In the genomic region with DNA sequence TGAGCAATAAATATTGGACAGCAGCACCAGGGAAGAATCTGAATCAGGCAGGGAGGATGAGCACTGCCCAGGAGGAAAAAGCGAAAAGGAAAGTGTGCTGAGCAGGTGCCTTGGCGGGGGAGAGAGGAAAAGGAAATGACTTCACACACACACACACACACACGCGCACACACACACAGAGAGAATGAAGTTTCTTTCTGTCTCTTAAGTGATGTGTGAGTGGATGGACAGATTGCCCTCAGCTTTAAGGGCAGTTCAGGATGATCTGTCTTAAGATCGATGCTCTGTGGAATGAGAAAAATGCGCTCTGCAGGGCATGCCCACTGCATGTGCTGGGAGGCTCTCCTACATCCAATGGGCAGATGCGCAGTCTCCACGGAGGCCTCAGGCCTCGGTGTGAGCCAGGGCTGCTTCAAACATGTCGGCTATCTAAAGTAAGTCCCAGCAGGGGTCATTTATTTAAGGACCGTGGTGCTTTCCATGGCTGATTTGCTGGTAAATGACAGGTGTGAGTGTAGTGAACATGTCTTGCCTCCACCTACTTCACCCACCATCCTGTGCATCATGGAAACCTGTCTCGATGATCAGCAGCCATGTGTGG, we compare ENCODE assay signal across 1 cellular context.
TF ChIP-seq lines count a peak whose summit lies in the region.

No MANE protein-coding gene starts in this region.

TF ChIP-seq in K562, 482 proteins besides CTCF, POLR2A, EP300 and RAD21 (continued from another document and continues in another):
- TF ChIP-seq, protein P1, sequence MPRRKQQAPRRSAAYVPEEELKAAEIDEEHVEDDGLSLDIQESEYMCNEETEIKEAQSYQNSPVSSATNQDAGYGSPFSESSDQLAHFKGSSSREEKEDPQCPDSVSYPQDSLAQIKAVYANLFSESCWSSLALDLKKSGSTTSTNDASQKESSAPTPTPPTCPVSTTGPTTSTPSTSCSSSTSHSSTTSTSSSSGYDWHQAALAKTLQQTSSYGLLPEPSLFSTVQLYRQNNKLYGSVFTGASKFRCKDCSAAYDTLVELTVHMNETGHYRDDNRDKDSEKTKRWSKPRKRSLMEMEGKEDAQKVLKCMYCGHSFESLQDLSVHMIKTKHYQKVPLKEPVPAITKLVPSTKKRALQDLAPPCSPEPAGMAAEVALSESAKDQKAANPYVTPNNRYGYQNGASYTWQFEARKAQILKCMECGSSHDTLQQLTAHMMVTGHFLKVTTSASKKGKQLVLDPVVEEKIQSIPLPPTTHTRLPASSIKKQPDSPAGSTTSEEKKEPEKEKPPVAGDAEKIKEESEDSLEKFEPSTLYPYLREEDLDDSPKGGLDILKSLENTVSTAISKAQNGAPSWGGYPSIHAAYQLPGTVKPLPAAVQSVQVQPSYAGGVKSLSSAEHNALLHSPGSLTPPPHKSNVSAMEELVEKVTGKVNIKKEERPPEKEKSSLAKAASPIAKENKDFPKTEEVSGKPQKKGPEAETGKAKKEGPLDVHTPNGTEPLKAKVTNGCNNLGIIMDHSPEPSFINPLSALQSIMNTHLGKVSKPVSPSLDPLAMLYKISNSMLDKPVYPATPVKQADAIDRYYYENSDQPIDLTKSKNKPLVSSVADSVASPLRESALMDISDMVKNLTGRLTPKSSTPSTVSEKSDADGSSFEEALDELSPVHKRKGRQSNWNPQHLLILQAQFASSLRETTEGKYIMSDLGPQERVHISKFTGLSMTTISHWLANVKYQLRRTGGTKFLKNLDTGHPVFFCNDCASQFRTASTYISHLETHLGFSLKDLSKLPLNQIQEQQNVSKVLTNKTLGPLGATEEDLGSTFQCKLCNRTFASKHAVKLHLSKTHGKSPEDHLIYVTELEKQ (CRISPR knock-in tag; IDR thresholded peaks at IDR 0.05): no peak
- TF ChIP-seq, protein P2, sequence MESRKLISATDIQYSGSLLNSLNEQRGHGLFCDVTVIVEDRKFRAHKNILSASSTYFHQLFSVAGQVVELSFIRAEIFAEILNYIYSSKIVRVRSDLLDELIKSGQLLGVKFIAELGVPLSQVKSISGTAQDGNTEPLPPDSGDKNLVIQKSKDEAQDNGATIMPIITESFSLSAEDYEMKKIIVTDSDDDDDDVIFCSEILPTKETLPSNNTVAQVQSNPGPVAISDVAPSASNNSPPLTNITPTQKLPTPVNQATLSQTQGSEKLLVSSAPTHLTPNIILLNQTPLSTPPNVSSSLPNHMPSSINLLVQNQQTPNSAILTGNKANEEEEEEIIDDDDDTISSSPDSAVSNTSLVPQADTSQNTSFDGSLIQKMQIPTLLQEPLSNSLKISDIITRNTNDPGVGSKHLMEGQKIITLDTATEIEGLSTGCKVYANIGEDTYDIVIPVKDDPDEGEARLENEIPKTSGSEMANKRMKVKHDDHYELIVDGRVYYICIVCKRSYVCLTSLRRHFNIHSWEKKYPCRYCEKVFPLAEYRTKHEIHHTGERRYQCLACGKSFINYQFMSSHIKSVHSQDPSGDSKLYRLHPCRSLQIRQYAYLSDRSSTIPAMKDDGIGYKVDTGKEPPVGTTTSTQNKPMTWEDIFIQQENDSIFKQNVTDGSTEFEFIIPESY (CRISPR knock-in tag; IDR thresholded peaks at IDR 0.05): no peak
- TF ChIP-seq ZFX (CRISPR knock-in tag; IDR thresholded peaks at IDR 0.05) (peak; percentile 60; the same call in 1 of the 2 replicates), RFX5 (IDR thresholded peaks at IDR 0.05; ENCODE audit: low read depth, low read length) (no peak), TEAD1 (CRISPR knock-in tag; IDR thresholded peaks at IDR 0.05) (peak in 1 of 2 experiments; percentile 57; a peak in 1 of 4 replicates), ELF4 (CRISPR knock-in tag; IDR thresholded peaks at IDR 0.05) (no peak), ZFP1 (CRISPR knock-in tag; IDR thresholded peaks at IDR 0.05) (no peak), PRMT5 (CRISPR knock-in tag; IDR thresholded peaks at IDR 0.05) (no peak), POU5F1 (IDR thresholded peaks at IDR 0.05; ENCODE audit: borderline replicate concordance, low read depth, low read length, partially characterized antibody) (no peak), ZNF253 (CRISPR knock-in tag; conservative IDR thresholded peaks at IDR 0.05) (no peak), ZNF354B (CRISPR knock-in tag; IDR thresholded peaks at IDR 0.05) (no peak), ZNF408 (CRISPR knock-in tag; IDR thresholded peaks at IDR 0.05; ENCODE audit: low read depth) (no peak), TAL1 (IDR thresholded peaks at IDR 0.05) (no peak), FOXM1 (IDR thresholded peaks at IDR 0.05; ENCODE audit: low read depth) (no peak), FOXM1 (CRISPR knock-in tag; IDR thresholded peaks at IDR 0.05; ENCODE audit: low read depth) (no peak), SIX5 (IDR thresholded peaks at IDR 0.05; ENCODE audit: borderline replicate concordance in 1 of 2, insufficient read depth in 1 of 2, low read depth in 1 of 2, low read length in 2 of 2) (no peak), MBD2 (IDR thresholded peaks at IDR 0.05; ENCODE audit: borderline replicate concordance, low read depth) (no peak), TGIF2 (CRISPR knock-in tag; IDR thresholded peaks at IDR 0.05) (no peak), ZFP36 (IDR thresholded peaks at IDR 0.05; ENCODE audit: low read depth, low read length, partially characterized antibody) (no peak), KDM2B (CRISPR knock-in tag; IDR thresholded peaks at IDR 0.05) (no peak), CXXC5 (CRISPR knock-in tag; IDR thresholded peaks at IDR 0.05) (peak; percentile 30; the same call in 1 of the 2 replicates)
- TF ChIP-seq, protein P3, sequence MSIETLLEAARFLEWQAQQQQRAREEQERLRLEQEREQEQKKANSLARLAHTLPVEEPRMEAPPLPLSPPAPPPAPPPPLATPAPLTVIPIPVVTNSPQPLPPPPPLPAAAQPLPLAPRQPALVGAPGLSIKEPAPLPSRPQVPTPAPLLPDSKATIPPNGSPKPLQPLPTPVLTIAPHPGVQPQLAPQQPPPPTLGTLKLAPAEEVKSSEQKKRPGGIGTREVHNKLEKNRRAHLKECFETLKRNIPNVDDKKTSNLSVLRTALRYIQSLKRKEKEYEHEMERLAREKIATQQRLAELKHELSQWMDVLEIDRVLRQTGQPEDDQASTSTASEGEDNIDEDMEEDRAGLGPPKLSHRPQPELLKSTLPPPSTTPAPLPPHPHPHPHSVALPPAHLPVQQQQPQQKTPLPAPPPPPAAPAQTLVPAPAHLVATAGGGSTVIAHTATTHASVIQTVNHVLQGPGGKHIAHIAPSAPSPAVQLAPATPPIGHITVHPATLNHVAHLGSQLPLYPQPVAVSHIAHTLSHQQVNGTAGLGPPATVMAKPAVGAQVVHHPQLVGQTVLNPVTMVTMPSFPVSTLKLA (conservative IDR thresholded peaks at IDR 0.05): peak in 1 of 2 experiments; percentile 18; a peak in 2 of 4 replicates
- TF ChIP-seq, protein P4, sequence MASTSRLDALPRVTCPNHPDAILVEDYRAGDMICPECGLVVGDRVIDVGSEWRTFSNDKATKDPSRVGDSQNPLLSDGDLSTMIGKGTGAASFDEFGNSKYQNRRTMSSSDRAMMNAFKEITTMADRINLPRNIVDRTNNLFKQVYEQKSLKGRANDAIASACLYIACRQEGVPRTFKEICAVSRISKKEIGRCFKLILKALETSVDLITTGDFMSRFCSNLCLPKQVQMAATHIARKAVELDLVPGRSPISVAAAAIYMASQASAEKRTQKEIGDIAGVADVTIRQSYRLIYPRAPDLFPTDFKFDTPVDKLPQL (IDR thresholded peaks at IDR 0.05; ENCODE audit: extremely low read depth, insufficient read length): no peak
- TF ChIP-seq, protein P5, sequence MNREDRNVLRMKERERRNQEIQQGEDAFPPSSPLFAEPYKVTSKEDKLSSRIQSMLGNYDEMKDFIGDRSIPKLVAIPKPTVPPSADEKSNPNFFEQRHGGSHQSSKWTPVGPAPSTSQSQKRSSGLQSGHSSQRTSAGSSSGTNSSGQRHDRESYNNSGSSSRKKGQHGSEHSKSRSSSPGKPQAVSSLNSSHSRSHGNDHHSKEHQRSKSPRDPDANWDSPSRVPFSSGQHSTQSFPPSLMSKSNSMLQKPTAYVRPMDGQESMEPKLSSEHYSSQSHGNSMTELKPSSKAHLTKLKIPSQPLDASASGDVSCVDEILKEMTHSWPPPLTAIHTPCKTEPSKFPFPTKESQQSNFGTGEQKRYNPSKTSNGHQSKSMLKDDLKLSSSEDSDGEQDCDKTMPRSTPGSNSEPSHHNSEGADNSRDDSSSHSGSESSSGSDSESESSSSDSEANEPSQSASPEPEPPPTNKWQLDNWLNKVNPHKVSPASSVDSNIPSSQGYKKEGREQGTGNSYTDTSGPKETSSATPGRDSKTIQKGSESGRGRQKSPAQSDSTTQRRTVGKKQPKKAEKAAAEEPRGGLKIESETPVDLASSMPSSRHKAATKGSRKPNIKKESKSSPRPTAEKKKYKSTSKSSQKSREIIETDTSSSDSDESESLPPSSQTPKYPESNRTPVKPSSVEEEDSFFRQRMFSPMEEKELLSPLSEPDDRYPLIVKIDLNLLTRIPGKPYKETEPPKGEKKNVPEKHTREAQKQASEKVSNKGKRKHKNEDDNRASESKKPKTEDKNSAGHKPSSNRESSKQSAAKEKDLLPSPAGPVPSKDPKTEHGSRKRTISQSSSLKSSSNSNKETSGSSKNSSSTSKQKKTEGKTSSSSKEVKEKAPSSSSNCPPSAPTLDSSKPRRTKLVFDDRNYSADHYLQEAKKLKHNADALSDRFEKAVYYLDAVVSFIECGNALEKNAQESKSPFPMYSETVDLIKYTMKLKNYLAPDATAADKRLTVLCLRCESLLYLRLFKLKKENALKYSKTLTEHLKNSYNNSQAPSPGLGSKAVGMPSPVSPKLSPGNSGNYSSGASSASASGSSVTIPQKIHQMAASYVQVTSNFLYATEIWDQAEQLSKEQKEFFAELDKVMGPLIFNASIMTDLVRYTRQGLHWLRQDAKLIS (CRISPR knock-in tag; IDR thresholded peaks at IDR 0.05): no peak
- TF ChIP-seq, protein P6, sequence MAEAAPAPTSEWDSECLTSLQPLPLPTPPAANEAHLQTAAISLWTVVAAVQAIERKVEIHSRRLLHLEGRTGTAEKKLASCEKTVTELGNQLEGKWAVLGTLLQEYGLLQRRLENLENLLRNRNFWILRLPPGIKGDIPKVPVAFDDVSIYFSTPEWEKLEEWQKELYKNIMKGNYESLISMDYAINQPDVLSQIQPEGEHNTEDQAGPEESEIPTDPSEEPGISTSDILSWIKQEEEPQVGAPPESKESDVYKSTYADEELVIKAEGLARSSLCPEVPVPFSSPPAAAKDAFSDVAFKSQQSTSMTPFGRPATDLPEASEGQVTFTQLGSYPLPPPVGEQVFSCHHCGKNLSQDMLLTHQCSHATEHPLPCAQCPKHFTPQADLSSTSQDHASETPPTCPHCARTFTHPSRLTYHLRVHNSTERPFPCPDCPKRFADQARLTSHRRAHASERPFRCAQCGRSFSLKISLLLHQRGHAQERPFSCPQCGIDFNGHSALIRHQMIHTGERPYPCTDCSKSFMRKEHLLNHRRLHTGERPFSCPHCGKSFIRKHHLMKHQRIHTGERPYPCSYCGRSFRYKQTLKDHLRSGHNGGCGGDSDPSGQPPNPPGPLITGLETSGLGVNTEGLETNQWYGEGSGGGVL (CRISPR knock-in tag; IDR thresholded peaks at IDR 0.05): no peak
- TF ChIP-seq, protein P7, sequence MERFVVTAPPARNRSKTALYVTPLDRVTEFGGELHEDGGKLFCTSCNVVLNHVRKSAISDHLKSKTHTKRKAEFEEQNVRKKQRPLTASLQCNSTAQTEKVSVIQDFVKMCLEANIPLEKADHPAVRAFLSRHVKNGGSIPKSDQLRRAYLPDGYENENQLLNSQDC (CRISPR knock-in tag; IDR thresholded peaks at IDR 0.05): no peak
- TF ChIP-seq, protein P8, sequence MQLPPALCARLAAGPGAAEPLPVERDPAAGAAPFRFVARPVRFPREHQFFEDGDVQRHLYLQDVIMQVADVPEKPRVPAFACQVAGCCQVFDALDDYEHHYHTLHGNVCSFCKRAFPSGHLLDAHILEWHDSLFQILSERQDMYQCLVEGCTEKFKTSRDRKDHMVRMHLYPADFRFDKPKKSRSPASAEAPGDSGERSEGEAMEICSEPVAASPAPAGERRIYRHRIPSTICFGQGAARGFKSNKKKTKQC (CRISPR knock-in tag; IDR thresholded peaks at IDR 0.05): no peak
- TF ChIP-seq, protein P9, sequence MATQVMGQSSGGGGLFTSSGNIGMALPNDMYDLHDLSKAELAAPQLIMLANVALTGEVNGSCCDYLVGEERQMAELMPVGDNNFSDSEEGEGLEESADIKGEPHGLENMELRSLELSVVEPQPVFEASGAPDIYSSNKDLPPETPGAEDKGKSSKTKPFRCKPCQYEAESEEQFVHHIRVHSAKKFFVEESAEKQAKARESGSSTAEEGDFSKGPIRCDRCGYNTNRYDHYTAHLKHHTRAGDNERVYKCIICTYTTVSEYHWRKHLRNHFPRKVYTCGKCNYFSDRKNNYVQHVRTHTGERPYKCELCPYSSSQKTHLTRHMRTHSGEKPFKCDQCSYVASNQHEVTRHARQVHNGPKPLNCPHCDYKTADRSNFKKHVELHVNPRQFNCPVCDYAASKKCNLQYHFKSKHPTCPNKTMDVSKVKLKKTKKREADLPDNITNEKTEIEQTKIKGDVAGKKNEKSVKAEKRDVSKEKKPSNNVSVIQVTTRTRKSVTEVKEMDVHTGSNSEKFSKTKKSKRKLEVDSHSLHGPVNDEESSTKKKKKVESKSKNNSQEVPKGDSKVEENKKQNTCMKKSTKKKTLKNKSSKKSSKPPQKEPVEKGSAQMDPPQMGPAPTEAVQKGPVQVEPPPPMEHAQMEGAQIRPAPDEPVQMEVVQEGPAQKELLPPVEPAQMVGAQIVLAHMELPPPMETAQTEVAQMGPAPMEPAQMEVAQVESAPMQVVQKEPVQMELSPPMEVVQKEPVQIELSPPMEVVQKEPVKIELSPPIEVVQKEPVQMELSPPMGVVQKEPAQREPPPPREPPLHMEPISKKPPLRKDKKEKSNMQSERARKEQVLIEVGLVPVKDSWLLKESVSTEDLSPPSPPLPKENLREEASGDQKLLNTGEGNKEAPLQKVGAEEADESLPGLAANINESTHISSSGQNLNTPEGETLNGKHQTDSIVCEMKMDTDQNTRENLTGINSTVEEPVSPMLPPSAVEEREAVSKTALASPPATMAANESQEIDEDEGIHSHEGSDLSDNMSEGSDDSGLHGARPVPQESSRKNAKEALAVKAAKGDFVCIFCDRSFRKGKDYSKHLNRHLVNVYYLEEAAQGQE (CRISPR knock-in tag; IDR thresholded peaks at IDR 0.05; ENCODE audit: low read depth): peak; percentile 49; the same call in 1 of the 2 replicates
- TF ChIP-seq, protein P10, sequence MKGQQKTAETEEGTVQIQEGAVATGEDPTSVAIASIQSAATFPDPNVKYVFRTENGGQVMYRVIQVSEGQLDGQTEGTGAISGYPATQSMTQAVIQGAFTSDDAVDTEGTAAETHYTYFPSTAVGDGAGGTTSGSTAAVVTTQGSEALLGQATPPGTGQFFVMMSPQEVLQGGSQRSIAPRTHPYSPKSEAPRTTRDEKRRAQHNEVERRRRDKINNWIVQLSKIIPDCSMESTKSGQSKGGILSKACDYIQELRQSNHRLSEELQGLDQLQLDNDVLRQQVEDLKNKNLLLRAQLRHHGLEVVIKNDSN (CRISPR knock-in tag; IDR thresholded peaks at IDR 0.05): no peak
- TF ChIP-seq, protein P11, sequence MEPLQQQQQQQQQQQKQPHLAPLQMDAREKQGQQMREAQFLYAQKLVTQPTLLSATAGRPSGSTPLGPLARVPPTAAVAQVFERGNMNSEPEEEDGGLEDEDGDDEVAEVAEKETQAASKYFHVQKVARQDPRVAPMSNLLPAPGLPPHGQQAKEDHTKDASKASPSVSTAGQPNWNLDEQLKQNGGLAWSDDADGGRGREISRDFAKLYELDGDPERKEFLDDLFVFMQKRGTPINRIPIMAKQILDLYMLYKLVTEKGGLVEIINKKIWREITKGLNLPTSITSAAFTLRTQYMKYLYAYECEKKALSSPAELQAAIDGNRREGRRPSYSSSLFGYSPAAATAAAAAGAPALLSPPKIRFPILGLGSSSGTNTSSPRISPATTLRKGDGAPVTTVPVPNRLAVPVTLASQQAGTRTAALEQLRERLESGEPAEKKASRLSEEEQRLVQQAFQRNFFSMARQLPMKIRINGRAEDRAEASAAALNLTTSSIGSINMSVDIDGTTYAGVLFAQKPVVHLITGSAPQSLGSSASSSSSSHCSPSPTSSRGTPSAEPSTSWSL (CRISPR knock-in tag; IDR thresholded peaks at IDR 0.05; ENCODE audit: borderline replicate concordance): no peak
